29 cellular contexts compared by ENCODE assay signal in the genomic region with DNA sequence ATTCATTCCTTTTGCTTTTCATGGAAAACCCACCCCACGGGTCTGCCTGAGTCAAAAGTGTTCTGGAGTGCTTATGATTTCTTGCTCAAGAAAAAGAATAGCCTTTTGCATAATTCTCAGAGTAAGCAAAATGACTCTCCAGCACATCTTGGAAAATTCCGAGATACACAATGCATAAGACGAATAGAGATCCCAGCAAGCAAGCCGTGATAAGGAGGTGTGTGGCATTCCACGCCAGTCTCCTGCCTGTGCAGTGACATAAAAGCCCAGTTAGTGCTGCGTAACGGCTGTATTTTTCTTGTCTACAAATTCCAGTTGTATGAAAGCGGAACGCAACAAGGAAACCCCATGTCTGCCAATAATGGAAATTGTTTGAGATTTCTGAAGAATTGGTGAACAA.
"Had no signal": no experiment of that assay in that cellular context is flagged by ENCODE, and none has a peak within 500 bp of the region (broad histone marks: within the 10 kb centered on the region; RNA-seq: fewer than 3 reads in every experiment).

No MANE protein-coding gene starts in this region.

- H3K4me3 ChIP-seq: ascending aorta, colonic mucosa, gastrocnemius medialis had no signal

- H3K27me3 ChIP-seq: ascending aorta, brain microvascular endothelial cell, colonic mucosa, gastrocnemius medialis had no signal

- ATAC-seq: activated CD4-positive, CD25-positive, alpha-beta regulatory T cell treated with anti-CD3 and anti-CD28 coated beads, Interleukin-2, amount 50 U/mL, for 24 hours; activated CD8-positive, alpha-beta T cell treated with anti-CD3 and anti-CD28 coated beads for 36 hours; activated T-cell treated with anti-CD3 and anti-CD28 coated beads, Interleukin-2, amount 50 U/mL, for 4 hours; activated T-helper 17 cell treated with anti-CD3 and anti-CD28 coated beads, Interleukin-2, amount 50 U/mL, for 72 hours; esophagus mucosa; foreskin keratinocyte; gastrocnemius medialis; T-helper 17 cell had no signal

- DNase-seq: activated B cell treated with CpG ODN at 0.5 μM for 24 hours; activated CD4-positive, alpha-beta T cell treated with anti-CD3 and anti-CD28 coated beads for 48 hours; activated CD4-positive, alpha-beta T cell treated with anti-CD3 and anti-CD28 coated beads, Interleukin-2, amount 50 U/mL, for 1 hour; activated CD4-positive, alpha-beta T cell treated with anti-CD3 and anti-CD28 coated beads, Interleukin-2, amount 50 U/mL, for 48 hours; activated CD8-positive, alpha-beta memory T cell treated with anti-CD3 and anti-CD28 coated beads for 24 hours; activated CD8-positive, alpha-beta T cell treated with anti-CD3 and anti-CD28 coated beads for 36 hours; activated effector memory CD4-positive, alpha-beta T cell treated with Interleukin-2 at 50 U/mL for 16 hours; activated gamma-delta T cell treated with Interleukin-2 at 50 U/mL for 16 hours; activated naive CD4-positive, alpha-beta T cell treated with anti-CD3 and anti-CD28 coated beads, Interleukin-2, amount 50 U/mL, for 16 hours; activated naive CD4-positive, alpha-beta T cell treated with Interleukin-2 at 50 U/mL for 16 hours; activated T-cell treated with anti-CD3 and anti-CD28 coated beads, Interleukin-2, amount 50 U/mL, for 4 hours; amniotic stem cell; brain microvascular endothelial cell; central memory CD4-positive, alpha-beta T cell; cerebellar nuclear complex; colonic mucosa; effector memory CD4-positive, alpha-beta T cell; endodermal cell; foreskin keratinocyte; gastrocnemius medialis; glutamatergic neuron; T-helper 1 cell; T-helper 17 cell; T1000; WERI-Rb-1 had no signal

- H3K27ac ChIP-seq: ascending aorta, brain microvascular endothelial cell, colonic mucosa, foreskin keratinocyte, gastrocnemius medialis, WERI-Rb-1 had no signal
